Comparison of ENCODE assay signal across 34 cellular contexts in genomic region chr21:26883768-26884167, GRCh38. TPM values are rescaled to one million over a fixed set of nuclear protein-coding genes. Genes with fewer than 3 reads are reported as not detected.
DNase-seq lines count a peak whose midpoint lies in the region; ATAC-seq, FAIRE-seq and TF ChIP-seq lines count a peak whose summit lies in the region.
"Had no signal": no experiment of that assay in that cellular context is flagged by ENCODE, and none has a peak within 500 bp of the region (broad histone marks: within the 10 kb centered on the region; RNA-seq: fewer than 3 reads in every experiment).

No MANE protein-coding gene starts in this region.

- no peak for FAIRE-seq in GM19239 (lab: Jason Lieb, UNC)
- FAIRE-seq: bronchial epithelial cell had no signal

- ATAC-seq in GM21825 (IDR thresholded peaks at IDR 0.05; ENCODE audit: unreplicated experiment) (no peak), GM18870 (IDR thresholded peaks at IDR 0.05; ENCODE audit: unreplicated experiment) (no peak)
- ATAC-seq: activated CD4-positive, alpha-beta T cell treated with anti-CD3 and anti-CD28 coated beads for 36 hours; effector memory CD8-positive, alpha-beta T cell; stimulated activated naive CD8-positive, alpha-beta T cell treated with anti-CD3 and anti-CD28 coated beads, Interleukin-15, Interleukin-2, amounts not matched to agents 100 U/mL and 50 U/mL, for 24 hours had no signal

- DNase-seq in AG10803 (ENCODE audit: low read depth), result peak; percentile 20
- peak; percentile 63 for DNase-seq in SK-MEL-5 (ENCODE audit: low read depth, low spot score)
- peak; percentile 24 for DNase-seq in fibroblast of pulmonary artery (ENCODE audit: low read depth)
- peak; percentile 31 for DNase-seq in pons (ENCODE audit: low spot score)
- DNase-seq in GM19239 (ENCODE audit: insufficient read length, low spot score), result no peak
- DNase-seq in AG08396 (ENCODE audit: low spot score), result no peak
- DNase-seq: activated CD4-positive, alpha-beta T cell treated with anti-CD3 and anti-CD28 coated beads for 36 hours; activated T-cell treated with anti-CD3 and anti-CD28 coated beads for 4 hours; aorta; BE2C; CD8-positive, alpha-beta memory T cell; cortex of kidney; effector memory CD8-positive, alpha-beta T cell; erythroblast; hippocampal formation; left cardiac atrium; mammary epithelial cell; NCI-H1436 treated with DMSO at 0.1 percent for 48 hours; NCI-H2081 treated with DMSO at 0.1 percent for 48 hours; NCI-H345; NCI-H69; nephron progenitor cell; ovary; Peyer's patch; retina; spleen; stimulated activated CD4-positive, alpha-beta T cell treated with anti-CD3 and anti-CD28 coated beads, Interleukin-2, amount 100 ng/mL, for 24 hours; stimulated activated naive CD8-positive, alpha-beta T cell treated with anti-CD3 and anti-CD28 coated beads, Interleukin-15, Interleukin-2, amounts not matched to agents 100 U/mL and 50 U/mL, for 24 hours; SW 1271; uterus had no signal

- in situ Hi-C loops in SK-MEL-5 (cut with HindIII; ENCODE audit: low pct_unique_long_range_greater_than_20kb, low sequenced_read_pairs), result no loop called here

- no peak for TF ChIP-seq CTCF in AG10803 (conservative IDR thresholded peaks at IDR 0.05; ENCODE audit: low read length)
- no peak for TF ChIP-seq CTCF in fibroblast of pulmonary artery (IDR thresholded peaks at IDR 0.05; ENCODE audit: low read length, missing control alignments)

- H3K4me3 ChIP-seq in AG10803 (ENCODE audit: low read length) (no peak overlapping the region), fibroblast of pulmonary artery (replicated peaks; ENCODE audit: low read depth, low read length) (no peak overlapping the region)
- H3K4me3 ChIP-seq: ovary, Peyer's patch, spleen, uterus had no signal

RNA-seq across cellular contexts. Expression of gene ADAMTS1, which starts 38.6 kb away (rescaled TPM):
- total RNA-seq in SK-MEL-5 (2014; rRNA removed; shearing (Covaris generic)), result 14.0 and 15.9 TPM in 2 replicates
- polyA plus RNA-seq in SK-MEL-5 (2015; cell fraction: cytosol; rRNA removed), result 11.0 and 14.5 TPM in 2 replicates
- 43.7 and 69.3 TPM in 2 replicates for polyA plus RNA-seq in SK-MEL-5 (2015; cell fraction: nucleus; rRNA removed)
- total RNA-seq: activated CD4-positive, alpha-beta T cell treated with anti-CD3 and anti-CD28 coated beads for 36 hours; CD8-positive, alpha-beta memory T cell had no signal
- polyA plus RNA-seq: IgD-negative memory B cell had no signal

Comparison
In these comparisons a context has a peak if more than half of its experiments do, and no peak if none do; other contexts are left out.
1. DNase-seq: peak in AG10803 (single experiment), SK-MEL-5 (single experiment), fibroblast of pulmonary artery (single experiment) and pons (single experiment); none in GM19239 (single experiment) and AG08396 (single experiment).